ENCODE assay signal across 8 cellular contexts in genomic region chr10:100993986-100994708, GRCh38. TPM values are rescaled to one million over a fixed set of nuclear protein-coding genes. Genes with fewer than 3 reads are reported as not detected.
DNase-seq lines count a peak whose midpoint lies in the region; ATAC-seq and TF ChIP-seq lines count a peak whose summit lies in the region.

No MANE protein-coding gene starts in this region.

- POLR2A ChIA-PET in activated CD4-positive, alpha-beta T cell treated with anti-CD3 and anti-CD28 coated beads, Interleukin-2, amount 10 ng/mL, durations not matched to agents 7 days and 5 days (lab: Charles Lee): no interaction called here

- no peaks in the 10 kb centered on the region for H3K9me3 Mint-ChIP-seq in activated CD4-positive, alpha-beta T cell treated with anti-CD3 and anti-CD28 coated beads, Interleukin-2, amount 10 ng/mL, durations not matched to agents 7 days and 5 days
- peaks cover 8% of the 10 kb centered on the region for H3K9me3 Mint-ChIP-seq in glutamatergic neuron (ENCODE audit: unreplicated experiment)

- TF ChIP-seq CTCF in SU-DHL-6 (IDR thresholded peaks at IDR 0.05; ENCODE audit: insufficient read depth, low read length, poor library complexity, severe bottlenecking): peak; percentile 16
- TF ChIP-seq CTCF in glutamatergic neuron (IDR thresholded peaks at IDR 0.05; ENCODE audit: partially characterized antibody, unreplicated experiment): peak; percentile 60
- peak; percentile 76 for TF ChIP-seq CTCF in thoracic aorta (IDR thresholded peaks at IDR 0.05)

- no peak overlapping the region for H3K9ac ChIP-seq in SU-DHL-6 (ENCODE audit: low read length)

- peaks cover 16% of the 10 kb centered on the region for H3K36me3 Mint-ChIP-seq in activated CD4-positive, alpha-beta T cell treated with anti-CD3 and anti-CD28 coated beads, Interleukin-2, amount 10 ng/mL, durations not matched to agents 7 days and 5 days (ENCODE audit: low read depth)
- H3K36me3 Mint-ChIP-seq in glutamatergic neuron (ENCODE audit: unreplicated experiment): no peaks in the 10 kb centered on the region

- no peak for ATAC-seq in thoracic aorta (ENCODE audit: insufficient number of reproducible peaks, low FRiP score, low read depth)
- ATAC-seq in GM18873 (IDR thresholded peaks at IDR 0.05; ENCODE audit: low FRiP score, unreplicated experiment): no peak

- H3K4me3 ChIP-seq in SU-DHL-6 (ENCODE audit: insufficient read depth, low read length, poor library complexity, severe bottlenecking) (no peak overlapping the region), thoracic aorta (no peak overlapping the region), MG63 (no peak overlapping the region)

- peaks cover 40% of the 10 kb centered on the region for H3F3A ChIP-seq in SU-DHL-6 (ENCODE audit: insufficient read depth)

- CTCF ChIA-PET in activated CD4-positive, alpha-beta T cell treated with anti-CD3 and anti-CD28 coated beads, Interleukin-2, amount 10 ng/mL, durations not matched to agents 7 days and 5 days (lab: Charles Lee): interaction anchor here (0.8 kb wide), 1 partner anchor 82 kb away, joined by 3 read pairs; the partner anchor contains the start of gene SLF2

- H3K27me3 Mint-ChIP-seq in activated CD4-positive, alpha-beta T cell treated with anti-CD3 and anti-CD28 coated beads, Interleukin-2, amount 10 ng/mL, durations not matched to agents 7 days and 5 days: no peaks in the 10 kb centered on the region
- peaks cover 10% of the 10 kb centered on the region for H3K27me3 Mint-ChIP-seq in glutamatergic neuron (ENCODE audit: unreplicated experiment)

- peak overlapping the region; percentile 66 for H3K27ac Mint-ChIP-seq in activated CD4-positive, alpha-beta T cell treated with anti-CD3 and anti-CD28 coated beads, Interleukin-2, amount 10 ng/mL, durations not matched to agents 7 days and 5 days
- H3K27ac Mint-ChIP-seq in glutamatergic neuron (ENCODE audit: unreplicated experiment): no peak overlapping the region

- peaks cover 15% of the 10 kb centered on the region for H3K79me2 ChIP-seq in SU-DHL-6 (ENCODE audit: insufficient read depth, low read length)

- H3K9me3 ChIP-seq in SU-DHL-6 (ENCODE audit: insufficient read depth, low read length) (no peaks in the 10 kb centered on the region), thoracic aorta (no peaks in the 10 kb centered on the region), MG63 (no peaks in the 10 kb centered on the region)

- H3K4me1 Mint-ChIP-seq in activated CD4-positive, alpha-beta T cell treated with anti-CD3 and anti-CD28 coated beads, Interleukin-2, amount 10 ng/mL, durations not matched to agents 7 days and 5 days: peaks cover 29% of the 10 kb centered on the region
- peaks cover 6% of the 10 kb centered on the region for H3K4me1 Mint-ChIP-seq in glutamatergic neuron (ENCODE audit: low read depth, unreplicated experiment)

- no peaks in the 10 kb centered on the region for H3K36me3 ChIP-seq in SU-DHL-6 (ENCODE audit: low read length)
- peaks cover 6% of the 10 kb centered on the region for H3K36me3 ChIP-seq in thoracic aorta
- peaks cover 49% of the 10 kb centered on the region for H3K36me3 ChIP-seq in MG63

- H3K4me2 ChIP-seq in SU-DHL-6 (ENCODE audit: low read depth, low read length, poor library complexity, severe bottlenecking): no peak overlapping the region

- H3K27ac ChIP-seq in SU-DHL-6 (ENCODE audit: low read depth, low read length) (no peak overlapping the region), thoracic aorta (peak overlapping the region in 1 of 2 donors; percentile 12)

- peaks cover 5 to 12% of the 10 kb centered on the region in 2 donors for H3K4me1 ChIP-seq in thoracic aorta (ENCODE audit: control insufficient read depth in 1 of 2, low read depth in 2 of 2)

- H4K20me1 ChIP-seq in SU-DHL-6 (ENCODE audit: low read depth, low read length): no peaks in the 10 kb centered on the region

- no peak overlapping the region for H2AFZ ChIP-seq in SU-DHL-6 (ENCODE audit: low read depth, low read length, severe bottlenecking)

- no peak for DNase-seq in activated CD4-positive, alpha-beta T cell treated with anti-CD3 and anti-CD28 coated beads, Interleukin-2, amount 10 ng/mL, durations not matched to agents 7 days and 5 days
- no peak for DNase-seq in activated CD4-positive, alpha-beta T cell treated with anti-CD3 and anti-CD28 coated beads for 4 hours
- DNase-seq in glutamatergic neuron (no peak), thoracic aorta (ENCODE audit: low spot score) (no peak), MG63 (no peak)
- no peak for DNase-seq in activated CD4-positive, alpha-beta T cell treated with anti-CD3 and anti-CD28 coated beads for 1 hour

- no peaks in the 10 kb centered on the region for H3K9me2 ChIP-seq in SU-DHL-6 (replicated peaks; ENCODE audit: insufficient read depth, low read length)

- no peaks in the 10 kb centered on the region for H3K27me3 ChIP-seq in SU-DHL-6 (ENCODE audit: low read length)
- H3K27me3 ChIP-seq in thoracic aorta (replicated peaks; ENCODE audit: insufficient read depth): no peaks in the 10 kb centered on the region
- no peaks in the 10 kb centered on the region for H3K27me3 ChIP-seq in MG63

- H3K4me3 Mint-ChIP-seq in activated CD4-positive, alpha-beta T cell treated with anti-CD3 and anti-CD28 coated beads, Interleukin-2, amount 10 ng/mL, durations not matched to agents 7 days and 5 days: no peak overlapping the region
- no peak overlapping the region for H3K4me3 Mint-ChIP-seq in glutamatergic neuron (ENCODE audit: unreplicated experiment)

RNA-seq across cellular contexts. Expression of gene LZTS2, which starts 5.5 kb away (rescaled TPM):
- total RNA-seq in activated CD4-positive, alpha-beta T cell treated with anti-CD3 and anti-CD28 coated beads, Interleukin-2, amount 10 ng/mL, durations not matched to agents 7 days and 5 days: 10 to 100 TPM; 17.5 to 18.8 TPM
- total RNA-seq in glutamatergic neuron (ENCODE audit: unreplicated experiment) (56.7 TPM), thoracic aorta (100 to 1,000 TPM; 127 to 165 TPM)
- 60.9 and 64.4 TPM in 2 replicates for total RNA-seq in MG63 (2014; rRNA removed; shearing (Covaris generic); ENCODE audit: low replicate concordance)

RNA-seq across cellular contexts. Expression of gene TWNK, which starts 6.8 kb away (rescaled TPM):
- total RNA-seq in activated CD4-positive, alpha-beta T cell treated with anti-CD3 and anti-CD28 coated beads, Interleukin-2, amount 10 ng/mL, durations not matched to agents 7 days and 5 days: 10 to 100 TPM in 1 of 2 experiments, 1 to 10 TPM in 1; 9.9 to 11.6 TPM
- total RNA-seq in glutamatergic neuron (ENCODE audit: unreplicated experiment) (10.1 TPM), thoracic aorta (10 to 100 TPM in 1 of 2 donors, 1 to 10 TPM in 1; 5.3 to 16.6 TPM)
- 13.3 and 14.6 TPM in 2 replicates for total RNA-seq in MG63 (2014; rRNA removed; shearing (Covaris generic); ENCODE audit: low replicate concordance)

RNA-seq across cellular contexts. Expression of gene MRPL43, which starts 6.8 kb away (rescaled TPM):
- total RNA-seq in activated CD4-positive, alpha-beta T cell treated with anti-CD3 and anti-CD28 coated beads, Interleukin-2, amount 10 ng/mL, durations not matched to agents 7 days and 5 days: 10 to 100 TPM; 55.9 to 57.0 TPM
- total RNA-seq in glutamatergic neuron (ENCODE audit: unreplicated experiment) (58.2 TPM), thoracic aorta (10 to 100 TPM; 51.9 to 56.6 TPM)
- 85.9 and 134 TPM in 2 replicates for total RNA-seq in MG63 (2014; rRNA removed; shearing (Covaris generic); ENCODE audit: low replicate concordance)

RNA-seq across cellular contexts. Expression of gene SEMA4G, which starts 24.8 kb away (rescaled TPM):
- total RNA-seq in activated CD4-positive, alpha-beta T cell treated with anti-CD3 and anti-CD28 coated beads, Interleukin-2, amount 10 ng/mL, durations not matched to agents 7 days and 5 days: 1 to 10 TPM; 1.1 to 1.6 TPM
- total RNA-seq in glutamatergic neuron (ENCODE audit: unreplicated experiment): 46.9 TPM
- total RNA-seq in thoracic aorta: 1 to 10 TPM; 3.5 to 4.3 TPM
- total RNA-seq in MG63 (2014; rRNA removed; shearing (Covaris generic); ENCODE audit: low replicate concordance): not detected in 2 replicates

RNA-seq across cellular contexts. Expression of gene PDZD7, which starts 36.8 kb away (rescaled TPM):
- under 1 TPM; 0.65 to 0.74 TPM for total RNA-seq in activated CD4-positive, alpha-beta T cell treated with anti-CD3 and anti-CD28 coated beads, Interleukin-2, amount 10 ng/mL, durations not matched to agents 7 days and 5 days
- 1.5 TPM for total RNA-seq in glutamatergic neuron (ENCODE audit: unreplicated experiment)
- 1 to 10 TPM in 1 of 2 donors, under 1 TPM in 1; 0.14 to 1.1 TPM for total RNA-seq in thoracic aorta
- 1.4 and 2.5 TPM in 2 replicates for total RNA-seq in MG63 (2014; rRNA removed; shearing (Covaris generic); ENCODE audit: low replicate concordance)

Comparison
In these comparisons a context has a peak if more than half of its experiments do, and no peak if none do; other contexts are left out.
1. CTCF ChIP-seq: peak in every context shown above with its lines; median percentile 76 in thoracic aorta; 60 in glutamatergic neuron; 16 in SU-DHL-6.